Comparison of ENCODE assay signal across 9 cellular contexts in genomic region chr5:56838409-56839039, GRCh38. TPM values are rescaled to one million over a fixed set of nuclear protein-coding genes. Genes with fewer than 3 reads are reported as not detected.
A peak's percentile ranks its signal among the peaks of the same experiment; 100 is the strongest.
DNase-seq lines count a peak whose midpoint lies in the region; TF ChIP-seq lines count a peak whose summit lies in the region.
"Had no signal": no experiment of that assay in that cellular context is flagged by ENCODE, and none has a peak within 500 bp of the region (broad histone marks: within the 10 kb centered on the region; RNA-seq: fewer than 3 reads in every experiment).

No MANE protein-coding gene starts in this region.

- H3K4me1 Mint-ChIP-seq in brain: peaks cover 57% of the 10 kb centered on the region

- H3K36me3 ChIP-seq in HEK293 (ENCODE audit: control insufficient read depth in 2 of 2, insufficient read depth in 1 of 2, low read length in 2 of 2) (no peaks in the 10 kb centered on the region), subcutaneous abdominal adipose tissue (ENCODE audit: control insufficient read depth in 5 of 5, insufficient read depth in 5 of 5, low read length in 5 of 5) (no peaks in the 10 kb centered on the region)

- H3K9ac ChIP-seq in subcutaneous abdominal adipose tissue (ENCODE audit: low read length in 5 of 5): peak overlapping the region; percentile 14 to 75 (median 36)

- no peaks in the 10 kb centered on the region for H3K36me3 Mint-ChIP-seq in brain

- H3K27me3 ChIP-seq in subcutaneous abdominal adipose tissue (ENCODE audit: control insufficient read depth in 5 of 5, insufficient read depth in 4 of 5, low read length in 5 of 5): no peaks in the 10 kb centered on the region

- no peaks in the 10 kb centered on the region for H3K9me3 Mint-ChIP-seq in brain

- TF ChIP-seq CTCF in HEK293 (tag by site-specific recombination; IDR thresholded peaks at IDR 0.05): peak; percentile 57
- TF ChIP-seq CTCF in brain (conservative IDR thresholded peaks at IDR 0.05): peak; percentile 75 to 85

- H3K4me3 Mint-ChIP-seq in brain: peak overlapping the region in 3 of 5 experiments; percentile 13 to 47 (median 29)

- H3K9me3 ChIP-seq in HEK293 (ENCODE audit: control insufficient read depth, insufficient read depth, low read depth, low read length) (no peaks in the 10 kb centered on the region), subcutaneous abdominal adipose tissue (ENCODE audit: control insufficient read depth in 5 of 5, low read length in 5 of 5) (no peaks in the 10 kb centered on the region)

- CTCF ChIA-PET in HEK293 (lab: Yijun Ruan, JAX): interaction anchor here (0.6 to 2.8 kb wide), 32 partner anchors 10 to 902 kb away, joined by 3 to 74 read pairs (median 4); no protein-coding TSS in a partner anchor

- no peaks in the 10 kb centered on the region for H3K27me3 Mint-ChIP-seq in brain

- peak; percentile 49 for DNase-seq in SIG-M5 treated with dmso at 0.1 percent for 504 hours (lab: John Stamatoyannopoulos, UW; ENCODE audit: unreplicated experiment)
- DNase-seq in SIG-M5 (lab: John Stamatoyannopoulos, UW): no peak
- DNase-seq in NCI-H82 treated with DMSO at 0.1 percent for 48 hours (lab: John Stamatoyannopoulos, UW; ENCODE audit: unreplicated experiment): peak; percentile 54
- DNase-seq in kidney glomerular epithelial cell (lab: John Stamatoyannopoulos, UW): peak; percentile 86
- DNase-seq in ureter (ENCODE audit: low spot score): no peak

- H3K4me3 ChIP-seq in HEK293 (ENCODE audit: low read depth, low read length): no peak overlapping the region
- H3K4me3 ChIP-seq in subcutaneous abdominal adipose tissue (ENCODE audit: low read depth in 1 of 5, low read length in 5 of 5): peak overlapping the region; percentile 15 to 48 (median 38)

- H3K27ac ChIP-seq in HEK293 (ENCODE audit: extremely low read depth, low read depth, low read length) (no peak overlapping the region), subcutaneous abdominal adipose tissue (ENCODE audit: low read depth, low read length) (peak overlapping the region; percentile 65)
- H3K27ac ChIP-seq: epithelial cell of prostate had no signal

- H3K27ac Mint-ChIP-seq in brain: peak overlapping the region in 4 of 5 experiments; percentile 35 to 85 (median 70)

- peaks cover 11% of the 10 kb centered on the region for H3K4me1 ChIP-seq in HEK293 (ENCODE audit: control insufficient read depth, insufficient read depth, low read length)
- H3K4me1 ChIP-seq in subcutaneous abdominal adipose tissue (ENCODE audit: control insufficient read depth in 5 of 5, insufficient read depth in 5 of 5, low read length in 5 of 5): peaks cover 0 to 33% (median 24%) of the 10 kb centered on the region in 5 donors

- POLR2A ChIA-PET in HEK293 (lab: Yijun Ruan, JAX): interaction anchor here (0.6 kb wide), 1 partner anchor 569 kb away, joined by 3 read pairs; no protein-coding TSS in a partner anchor

TF ChIP-seq in HEK293, 187 proteins besides CTCF, POLR2A, EP300 and RAD21:
- TF ChIP-seq PRDM1 (tag by site-specific recombination; IDR thresholded peaks at IDR 0.05): peak; percentile 50; the same call in 1 of the 2 replicates
- TF ChIP-seq PRDM6 (tag by site-specific recombination; IDR thresholded peaks at IDR 0.05): no peak
- TF ChIP-seq SP7 (tag by site-specific recombination; IDR thresholded peaks at IDR 0.05): peak; percentile 45; the same call in 1 of the 2 replicates
- no peak for TF ChIP-seq ZNF23 (tag by site-specific recombination; IDR thresholded peaks at IDR 0.05; ENCODE audit: borderline replicate concordance)
- peak; percentile 30; the same call in 1 of the 2 replicates for TF ChIP-seq ZNF660 (tag by site-specific recombination; IDR thresholded peaks at IDR 0.05)
- peak; percentile 85 for TF ChIP-seq ZNF654 (tag by site-specific recombination; IDR thresholded peaks at IDR 0.05; ENCODE audit: low read depth)
- peak; percentile 16; the same call in 1 of the 2 replicates for TF ChIP-seq GLIS1 (tag by site-specific recombination; IDR thresholded peaks at IDR 0.05)
- TF ChIP-seq ZNF366 (tag by site-specific recombination; conservative IDR thresholded peaks at IDR 0.05): 0 out of 2 replicates have a peak, but pooled peaks have one; percentile 19

RNA-seq across cellular contexts. Expression of gene MAP3K1, which starts 23.2 kb away (rescaled TPM):
- polyA plus RNA-seq in brain (ENCODE audit: insufficient read depth, low read depth, low replicate concordance): 6.1 TPM
- total RNA-seq in ureter: 26.7 TPM

Comparison
In these comparisons a context has a peak if more than half of its experiments do, and no peak if none do; other contexts are left out.
1. DNase-seq: peak in SIG-M5 treated with dmso at 0.1 percent for 504 hours (single experiment), NCI-H82 treated with DMSO at 0.1 percent for 48 hours (single experiment) and kidney glomerular epithelial cell (single experiment); none in SIG-M5 (single experiment) and ureter (single experiment).